1 cellular context compared by ENCODE assay signal in the genomic region with DNA sequence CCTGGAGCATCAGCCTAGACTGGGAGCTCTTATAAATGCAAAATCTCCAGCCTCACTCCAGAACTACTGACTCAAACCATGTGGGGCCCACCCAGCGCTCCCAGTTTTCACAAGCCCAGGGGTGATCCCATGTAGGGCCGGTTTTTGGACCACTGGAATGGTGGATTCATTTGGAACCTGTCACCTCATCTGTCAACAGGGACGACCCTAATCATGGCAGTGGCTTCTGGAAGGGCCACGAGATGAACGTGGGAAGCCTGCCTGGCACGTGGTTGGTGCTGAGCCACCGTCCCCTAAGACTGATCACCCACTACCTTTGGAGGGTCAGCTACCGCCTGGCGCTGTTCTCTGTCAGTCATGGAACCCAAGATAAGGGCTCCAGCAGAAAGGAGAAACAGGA.
TF ChIP-seq lines count a peak whose summit lies in the region.

No MANE protein-coding gene starts in this region.

TF ChIP-seq in GM12878, 131 proteins besides CTCF, POLR2A, EP300 and RAD21:
- TF ChIP-seq KAT2A (conservative IDR thresholded peaks at IDR 0.05; ENCODE audit: control insufficient read depth, low read depth, low read length) (no peak), SUPT20H (IDR thresholded peaks at IDR 0.05; ENCODE audit: borderline replicate concordance, control insufficient read depth, low read depth, low read length) (no peak), TCF3 (IDR thresholded peaks at IDR 0.05; ENCODE audit: borderline replicate concordance, insufficient read depth, low read depth, low read length) (no peak), SMC3 (IDR thresholded peaks at IDR 0.05; ENCODE audit: borderline replicate concordance, low read length) (no peak), IKZF2 (IDR thresholded peaks at IDR 0.05) (no peak), POLR2AphosphoS5 (IDR thresholded peaks at IDR 0.05; ENCODE audit: low read length) (peak; percentile 50; the same call in 1 of the 2 replicates)
- TF ChIP-seq, protein P1, sequence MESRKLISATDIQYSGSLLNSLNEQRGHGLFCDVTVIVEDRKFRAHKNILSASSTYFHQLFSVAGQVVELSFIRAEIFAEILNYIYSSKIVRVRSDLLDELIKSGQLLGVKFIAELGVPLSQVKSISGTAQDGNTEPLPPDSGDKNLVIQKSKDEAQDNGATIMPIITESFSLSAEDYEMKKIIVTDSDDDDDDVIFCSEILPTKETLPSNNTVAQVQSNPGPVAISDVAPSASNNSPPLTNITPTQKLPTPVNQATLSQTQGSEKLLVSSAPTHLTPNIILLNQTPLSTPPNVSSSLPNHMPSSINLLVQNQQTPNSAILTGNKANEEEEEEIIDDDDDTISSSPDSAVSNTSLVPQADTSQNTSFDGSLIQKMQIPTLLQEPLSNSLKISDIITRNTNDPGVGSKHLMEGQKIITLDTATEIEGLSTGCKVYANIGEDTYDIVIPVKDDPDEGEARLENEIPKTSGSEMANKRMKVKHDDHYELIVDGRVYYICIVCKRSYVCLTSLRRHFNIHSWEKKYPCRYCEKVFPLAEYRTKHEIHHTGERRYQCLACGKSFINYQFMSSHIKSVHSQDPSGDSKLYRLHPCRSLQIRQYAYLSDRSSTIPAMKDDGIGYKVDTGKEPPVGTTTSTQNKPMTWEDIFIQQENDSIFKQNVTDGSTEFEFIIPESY (IDR thresholded peaks at IDR 0.05), result no peak; the same call in 1 of the 2 replicates
- TF ChIP-seq, protein P2, sequence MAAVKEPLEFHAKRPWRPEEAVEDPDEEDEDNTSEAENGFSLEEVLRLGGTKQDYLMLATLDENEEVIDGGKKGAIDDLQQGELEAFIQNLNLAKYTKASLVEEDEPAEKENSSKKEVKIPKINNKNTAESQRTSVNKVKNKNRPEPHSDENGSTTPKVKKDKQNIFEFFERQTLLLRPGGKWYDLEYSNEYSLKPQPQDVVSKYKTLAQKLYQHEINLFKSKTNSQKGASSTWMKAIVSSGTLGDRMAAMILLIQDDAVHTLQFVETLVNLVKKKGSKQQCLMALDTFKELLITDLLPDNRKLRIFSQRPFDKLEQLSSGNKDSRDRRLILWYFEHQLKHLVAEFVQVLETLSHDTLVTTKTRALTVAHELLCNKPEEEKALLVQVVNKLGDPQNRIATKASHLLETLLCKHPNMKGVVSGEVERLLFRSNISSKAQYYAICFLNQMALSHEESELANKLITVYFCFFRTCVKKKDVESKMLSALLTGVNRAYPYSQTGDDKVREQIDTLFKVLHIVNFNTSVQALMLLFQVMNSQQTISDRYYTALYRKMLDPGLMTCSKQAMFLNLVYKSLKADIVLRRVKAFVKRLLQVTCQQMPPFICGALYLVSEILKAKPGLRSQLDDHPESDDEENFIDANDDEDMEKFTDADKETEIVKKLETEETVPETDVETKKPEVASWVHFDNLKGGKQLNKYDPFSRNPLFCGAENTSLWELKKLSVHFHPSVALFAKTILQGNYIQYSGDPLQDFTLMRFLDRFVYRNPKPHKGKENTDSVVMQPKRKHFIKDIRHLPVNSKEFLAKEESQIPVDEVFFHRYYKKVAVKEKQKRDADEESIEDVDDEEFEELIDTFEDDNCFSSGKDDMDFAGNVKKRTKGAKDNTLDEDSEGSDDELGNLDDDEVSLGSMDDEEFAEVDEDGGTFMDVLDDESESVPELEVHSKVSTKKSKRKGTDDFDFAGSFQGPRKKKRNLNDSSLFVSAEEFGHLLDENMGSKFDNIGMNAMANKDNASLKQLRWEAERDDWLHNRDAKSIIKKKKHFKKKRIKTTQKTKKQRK (IDR thresholded peaks at IDR 0.05; ENCODE audit: low read depth, low read length), result no peak
